Comparison of ENCODE assay signal across 22 cellular contexts in the genomic region with DNA sequence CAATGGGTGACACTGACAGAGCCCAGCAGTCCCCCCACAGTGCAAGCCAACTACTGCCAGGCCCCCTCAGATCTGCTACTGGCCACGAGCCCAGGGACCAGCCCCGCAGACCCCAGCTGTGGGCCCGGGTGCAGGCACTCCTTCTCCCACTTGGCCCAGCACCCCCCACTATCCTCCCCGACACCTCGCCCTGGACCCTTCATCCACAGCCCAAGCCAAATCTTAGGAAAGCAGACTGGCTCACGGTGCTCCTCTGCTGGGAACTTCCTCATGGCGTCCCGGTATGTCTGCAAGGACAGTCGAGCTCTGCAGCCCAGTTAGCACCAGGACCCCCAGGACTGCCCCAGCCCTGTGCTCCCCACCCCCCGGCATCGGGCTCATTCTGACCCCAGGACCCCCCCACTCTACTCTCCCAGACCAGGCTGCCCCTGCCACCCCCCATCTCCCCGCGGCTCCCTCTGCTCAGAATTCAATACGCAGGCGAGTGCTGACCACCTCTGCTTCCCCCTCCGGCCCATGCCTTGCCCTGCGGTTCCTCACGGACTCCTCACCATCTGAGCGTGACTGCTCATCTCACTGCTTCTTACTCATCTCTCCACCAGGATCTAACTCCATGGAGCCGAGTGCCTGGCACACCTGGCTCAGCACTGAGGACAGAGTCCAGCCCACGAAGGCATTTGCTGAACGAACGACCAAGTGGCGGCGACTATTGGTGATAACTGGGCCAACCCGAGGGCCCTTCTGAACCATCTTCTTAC.
A peak's percentile ranks its signal among the peaks of the same experiment; 100 is the strongest.
DNase-seq lines count a peak whose midpoint lies in the region; ATAC-seq and TF ChIP-seq lines count a peak whose summit lies in the region.
"Had no signal": no experiment of that assay in that cellular context is flagged by ENCODE, and none has a peak within 500 bp of the region (broad histone marks: within the 10 kb centered on the region; RNA-seq: fewer than 3 reads in every experiment).

No MANE protein-coding gene starts in this region.

- intact Hi-C loops in left ventricle myocardium superior (cut with micrococcal nuclease), result no loop called here
- intact Hi-C loops in left ventricle myocardium inferior (cut with micrococcal nuclease), result loop anchor here (10.0 kb wide), 1 partner anchor 64 kb away; no protein-coding TSS in a partner anchor

- peaks cover 43% of the 10 kb centered on the region for H3K36me3 Mint-ChIP-seq in endodermal cell (ENCODE audit: low read depth)
- H3K36me3 Mint-ChIP-seq in osteocyte (ENCODE audit: unreplicated experiment), result peaks cover 50% of the 10 kb centered on the region
- H3K36me3 Mint-ChIP-seq in activated T-cell treated with anti-CD3 and anti-CD28 coated beads, Interleukin-2, amount 50 U/mL, for 4 hours (ENCODE audit: insufficient read depth), result no peaks in the 10 kb centered on the region
- H3K36me3 Mint-ChIP-seq: naive thymus-derived CD8-positive, alpha-beta T cell; T-cell had no signal

- ATAC-seq in left ventricle myocardium superior (no peak), foreskin keratinocyte (no peak)
- ATAC-seq in activated T-cell treated with anti-CD3 and anti-CD28 coated beads, Interleukin-2, amount 50 U/mL, for 4 hours, result no peak
- ATAC-seq: naive thymus-derived CD8-positive, alpha-beta T cell; psoas muscle; T-cell had no signal

- 94 to 97% methylated on average over 17 to 24 of the region's 26 CpGs for WGBS in endodermal cell (ENCODE audit: insufficient coverage in 1 of 2, insufficient read length in 1 of 2), 2 experiments

- H3K36me3 ChIP-seq in left ventricle myocardium inferior, result peaks cover 49% of the 10 kb centered on the region
- H3K36me3 ChIP-seq in endodermal cell (ENCODE audit: control insufficient read depth, insufficient read depth, low read length), result peaks cover 70% of the 10 kb centered on the region
- H3K36me3 ChIP-seq: uterus had no signal

- H3K27ac Mint-ChIP-seq in endodermal cell (peak overlapping the region; percentile 28), osteocyte (ENCODE audit: unreplicated experiment) (no peak overlapping the region)
- H3K27ac Mint-ChIP-seq: activated CD4-positive, alpha-beta T cell treated with anti-CD3 and anti-CD28 coated beads, Interleukin-2, amount 10 ng/mL, durations not matched to agents 24 days and 14 days; naive thymus-derived CD8-positive, alpha-beta T cell; T-cell had no signal

- H3K4me1 ChIP-seq in left ventricle myocardium inferior (peaks cover 15% of the 10 kb centered on the region), endodermal cell (ENCODE audit: control insufficient read depth, insufficient read depth, low read length) (no peaks in the 10 kb centered on the region), foreskin keratinocyte (peaks cover 8% of the 10 kb centered on the region)
- H3K4me1 ChIP-seq: psoas muscle, uterus had no signal

- TF ChIP-seq CTCF in left ventricle myocardium inferior (IDR thresholded peaks at IDR 0.05; ENCODE audit: borderline replicate concordance) (no peak), endodermal cell (conservative IDR thresholded peaks at IDR 0.05) (no peak), osteocyte (IDR thresholded peaks at IDR 0.05) (no peak), foreskin keratinocyte (conservative IDR thresholded peaks at IDR 0.05) (no peak)

- no peak overlapping the region for H3K4me3 ChIP-seq in left ventricle myocardium inferior
- no peak overlapping the region for H3K4me3 ChIP-seq in endodermal cell (ENCODE audit: low read length)
- H3K4me3 ChIP-seq: psoas muscle, smooth muscle cell, stomach, uterus had no signal

- H3K4me1 Mint-ChIP-seq in endodermal cell, result no peaks in the 10 kb centered on the region
- peaks cover 12% of the 10 kb centered on the region for H3K4me1 Mint-ChIP-seq in osteocyte (ENCODE audit: unreplicated experiment)
- H3K4me1 Mint-ChIP-seq in activated T-cell treated with anti-CD3 and anti-CD28 coated beads, Interleukin-2, amount 50 U/mL, for 4 hours (ENCODE audit: low read depth), result no peaks in the 10 kb centered on the region
- H3K4me1 Mint-ChIP-seq: activated CD4-positive, alpha-beta T cell treated with anti-CD3 and anti-CD28 coated beads, Interleukin-2, amount 10 ng/mL, durations not matched to agents 24 days and 14 days; T-cell had no signal

- no peaks in the 10 kb centered on the region for H3K9me3 ChIP-seq in left ventricle myocardium inferior (replicated peaks)
- no peaks in the 10 kb centered on the region for H3K9me3 ChIP-seq in endodermal cell (ENCODE audit: control insufficient read depth, low read length)
- H3K9me3 ChIP-seq: psoas muscle, stomach, uterus had no signal

- H3K27ac ChIP-seq in left ventricle myocardium inferior (replicated peaks), result no peak overlapping the region
- no peak overlapping the region for H3K27ac ChIP-seq in endodermal cell (ENCODE audit: low read depth, low read length)
- H3K27ac ChIP-seq in foreskin keratinocyte, result no peak overlapping the region
- H3K27ac ChIP-seq: psoas muscle, stomach had no signal

- DNase-seq in left ventricle myocardium superior (peak; percentile 14), left ventricle myocardium inferior (no peak), endodermal cell (peak; percentile 52), osteocyte (ENCODE audit: extremely low spot score, unreplicated experiment) (peak; percentile 79), NCI-H345 (lab: John Stamatoyannopoulos, UW) (no peak), foreskin keratinocyte (no peak)
- DNase-seq in activated T-cell treated with anti-CD3 and anti-CD28 coated beads, Interleukin-2, amount 50 U/mL, for 4 hours, result no peak
- no peak for DNase-seq in activated CD4-positive, alpha-beta T cell treated with anti-CD3 and anti-CD28 coated beads, Interleukin-2, amount 50 U/mL, for 4 hours
- DNase-seq: activated CD4-positive, alpha-beta T cell treated with anti-CD3 and anti-CD28 coated beads, Interleukin-2, amount 10 ng/mL, durations not matched to agents 24 days and 14 days; C1 segment of cervical spinal cord; erythroblast; Karpas-422; mesenchymal stem cell; naive thymus-derived CD8-positive, alpha-beta T cell; NCI-H1105; NCI-H510A treated with DMSO at 0.1 percent for 48 hours; SIG-M5; stomach had no signal

- H3K27me3 ChIP-seq in left ventricle myocardium inferior (ENCODE audit: low read depth) (peaks cover 17% of the 10 kb centered on the region), endodermal cell (ENCODE audit: control insufficient read depth, insufficient read depth, low read length, poor library complexity, severe bottlenecking) (no peaks in the 10 kb centered on the region), foreskin keratinocyte (no peaks in the 10 kb centered on the region)
- H3K27me3 ChIP-seq: uterus had no signal

- H3K9ac ChIP-seq in endodermal cell (ENCODE audit: extremely low read depth, low read length, poor library complexity, severe bottlenecking), result no peak overlapping the region

- H3K27me3 Mint-ChIP-seq in endodermal cell (ENCODE audit: insufficient read depth) (no peaks in the 10 kb centered on the region), osteocyte (ENCODE audit: unreplicated experiment) (no peaks in the 10 kb centered on the region)
- peaks cover 11% of the 10 kb centered on the region for H3K27me3 Mint-ChIP-seq in activated T-cell treated with anti-CD3 and anti-CD28 coated beads, Interleukin-2, amount 50 U/mL, for 4 hours (ENCODE audit: low read depth)
- H3K27me3 Mint-ChIP-seq: activated CD4-positive, alpha-beta T cell treated with anti-CD3 and anti-CD28 coated beads, Interleukin-2, amount 10 ng/mL, durations not matched to agents 24 days and 14 days had no signal

- H3K9me3 Mint-ChIP-seq in endodermal cell, result no peaks in the 10 kb centered on the region
- no peaks in the 10 kb centered on the region for H3K9me3 Mint-ChIP-seq in osteocyte (ENCODE audit: unreplicated experiment)
- no peaks in the 10 kb centered on the region for H3K9me3 Mint-ChIP-seq in activated T-cell treated with anti-CD3 and anti-CD28 coated beads, Interleukin-2, amount 50 U/mL, for 4 hours
- H3K9me3 Mint-ChIP-seq: activated CD4-positive, alpha-beta T cell treated with anti-CD3 and anti-CD28 coated beads, Interleukin-2, amount 10 ng/mL, durations not matched to agents 24 days and 14 days; naive thymus-derived CD8-positive, alpha-beta T cell; T-cell had no signal

- H3K4me3 Mint-ChIP-seq in endodermal cell (no peak overlapping the region), osteocyte (ENCODE audit: unreplicated experiment) (no peak overlapping the region)
- H3K4me3 Mint-ChIP-seq in activated T-cell treated with anti-CD3 and anti-CD28 coated beads, Interleukin-2, amount 50 U/mL, for 4 hours, result no peak overlapping the region
- H3K4me3 Mint-ChIP-seq: activated CD4-positive, alpha-beta T cell treated with anti-CD3 and anti-CD28 coated beads, Interleukin-2, amount 10 ng/mL, durations not matched to agents 24 days and 14 days; naive thymus-derived CD8-positive, alpha-beta T cell; T-cell had no signal

Comparison
In these comparisons a context has a peak if more than half of its experiments do, and no peak if none do; other contexts are left out.
1. DNase-seq: peak in left ventricle myocardium superior (single experiment), endodermal cell (single experiment) and osteocyte (single experiment); none in left ventricle myocardium inferior (single experiment), NCI-H345 (single experiment), activated T-cell treated with anti-CD3 and anti-CD28 coated beads, Interleukin-2, amount 50 U/mL, for 4 hours (single experiment), activated CD4-positive, alpha-beta T cell treated with anti-CD3 and anti-CD28 coated beads, Interleukin-2, amount 50 U/mL, for 4 hours (0 of 2) and foreskin keratinocyte (0 of 2).